21 cellular contexts compared by ENCODE assay signal in the genomic region with DNA sequence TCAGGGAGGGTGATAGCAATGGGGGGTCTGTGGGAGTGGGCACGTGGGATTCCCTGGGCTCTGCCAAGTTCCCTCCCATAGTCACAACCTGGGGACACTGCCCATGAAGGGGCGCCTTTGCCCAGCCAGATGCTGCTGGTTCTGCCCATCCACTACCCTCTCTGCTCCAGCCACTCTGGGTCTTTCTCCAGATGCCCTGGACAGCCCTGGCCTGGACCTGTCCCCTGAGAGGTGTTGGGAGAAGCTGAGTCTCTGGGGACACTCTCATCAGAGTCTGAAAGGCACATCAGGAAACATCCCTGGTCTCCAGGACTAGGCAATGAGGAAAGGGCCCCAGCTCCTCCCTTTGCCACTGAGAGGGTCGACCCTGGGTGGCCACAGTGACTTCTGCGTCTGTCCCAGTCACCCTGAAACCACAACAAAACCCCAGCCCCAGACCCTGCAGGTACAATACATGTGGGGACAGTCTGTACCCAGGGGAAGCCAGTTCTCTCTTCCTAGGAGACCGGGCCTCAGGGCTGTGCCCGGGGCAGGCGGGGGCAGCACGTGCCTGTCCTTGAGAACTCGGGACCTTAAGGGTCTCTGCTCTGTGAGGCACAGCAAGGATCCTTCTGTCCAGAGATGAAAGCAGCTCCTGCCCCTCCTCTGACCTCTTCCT. TPM values are rescaled to one million over a fixed set of nuclear protein-coding genes. Genes with fewer than 3 reads are reported as not detected.
"Had no signal": no experiment of that assay in that cellular context is flagged by ENCODE, and none has a peak within 500 bp of the region (broad histone marks: within the 10 kb centered on the region; RNA-seq: fewer than 3 reads in every experiment).

No MANE protein-coding gene starts in this region.

- H3K4me3 ChIP-seq: heart left ventricle, tibial nerve had no signal

- ATAC-seq: heart left ventricle; naive thymus-derived CD4-positive, alpha-beta T cell; Right ventricle myocardium inferior had no signal

- H3K27ac Mint-ChIP-seq: activated CD4-positive, alpha-beta memory T cell treated with anti-CD3 and anti-CD28 coated beads, Interleukin-2, amount 10 ng/mL, durations not matched to agents 7 days and 5 days; activated naive CD4-positive, alpha-beta T cell treated with anti-CD3 and anti-CD28 coated beads, Interleukin-2, amount 50 U/mL, for 24 hours; naive thymus-derived CD4-positive, alpha-beta T cell had no signal

- H3K4me3 Mint-ChIP-seq: activated CD4-positive, alpha-beta memory T cell treated with anti-CD3 and anti-CD28 coated beads, Interleukin-2, amount 10 ng/mL, durations not matched to agents 7 days and 5 days; activated naive CD4-positive, alpha-beta T cell treated with anti-CD3 and anti-CD28 coated beads, Interleukin-2, amount 50 U/mL, for 24 hours; naive thymus-derived CD4-positive, alpha-beta T cell had no signal

- DNase-seq: activated CD4-positive, alpha-beta memory T cell treated with anti-CD3 and anti-CD28 coated beads, Interleukin-2, amount 10 ng/mL, durations not matched to agents 7 days and 5 days; activated CD4-positive, alpha-beta T cell treated with anti-CD3 and anti-CD28 coated beads for 1 hour; amniotic stem cell; caudate nucleus; cortex of kidney; effector memory CD4-positive, alpha-beta T cell; foreskin melanocyte; retina; stimulated activated CD4-positive, alpha-beta T cell treated with anti-CD3 and anti-CD28 coated beads, Interleukin-4, amount 100 ng/mL, for 24 hours; stimulated activated naive CD4-positive, alpha-beta T cell; substantia nigra had no signal

- H3K27ac ChIP-seq: epithelial cell of prostate, heart left ventricle, neutrophil, tibial nerve had no signal

- H3K4me1 Mint-ChIP-seq: activated CD4-positive, alpha-beta memory T cell treated with anti-CD3 and anti-CD28 coated beads, Interleukin-2, amount 10 ng/mL, durations not matched to agents 7 days and 5 days; activated naive CD4-positive, alpha-beta T cell treated with anti-CD3 and anti-CD28 coated beads, Interleukin-2, amount 50 U/mL, for 24 hours had no signal

- H3K9me3 Mint-ChIP-seq: activated CD4-positive, alpha-beta memory T cell treated with anti-CD3 and anti-CD28 coated beads, Interleukin-2, amount 10 ng/mL, durations not matched to agents 7 days and 5 days had no signal

RNA-seq across cellular contexts. Expression of a gene that starts 9.3 kb away (rescaled TPM):
- total RNA-seq: activated CD4-positive, alpha-beta memory T cell treated with anti-CD3 and anti-CD28 coated beads, Interleukin-2, amount 10 ng/mL, durations not matched to agents 7 days and 5 days; fibroblast of lung; naive thymus-derived CD4-positive, alpha-beta T cell; Right ventricle myocardium inferior; skeletal muscle tissue; tibial nerve had no signal

RNA-seq across cellular contexts. Expression of a gene that starts 11.1 kb away (rescaled TPM):
- total RNA-seq: activated CD4-positive, alpha-beta memory T cell treated with anti-CD3 and anti-CD28 coated beads, Interleukin-2, amount 10 ng/mL, durations not matched to agents 7 days and 5 days; fibroblast of lung; lung microvascular endothelial cell; naive thymus-derived CD4-positive, alpha-beta T cell; Right ventricle myocardium inferior; skeletal muscle tissue; tibial nerve had no signal

RNA-seq across cellular contexts. Expression of a gene that starts 58.0 kb away (rescaled TPM):
- total RNA-seq: activated CD4-positive, alpha-beta memory T cell treated with anti-CD3 and anti-CD28 coated beads, Interleukin-2, amount 10 ng/mL, durations not matched to agents 7 days and 5 days; fibroblast of lung; lung microvascular endothelial cell; Right ventricle myocardium inferior; tibial nerve had no signal
